8 cellular contexts compared by ENCODE assay signal in genomic region chr6:31666337-31666960, GRCh38. TPM values are rescaled to one million over a fixed set of nuclear protein-coding genes. Genes with fewer than 3 reads are reported as not detected.
DNase-seq lines count a peak whose midpoint lies in the region; ATAC-seq and TF ChIP-seq lines count a peak whose summit lies in the region.

No MANE protein-coding gene starts in this region.

- no peaks in the 10 kb centered on the region for H3K9me3 Mint-ChIP-seq in activated naive CD4-positive, alpha-beta T cell treated with anti-CD3 and anti-CD28 coated beads, Interleukin-2, amount 10 ng/mL, durations not matched to agents 7 days and 5 days

- peak overlapping the region; percentile 100 for H3K4me3 Mint-ChIP-seq in activated naive CD4-positive, alpha-beta T cell treated with anti-CD3 and anti-CD28 coated beads, Interleukin-2, amount 10 ng/mL, durations not matched to agents 7 days and 5 days

- no peak for DNase-seq in activated naive CD4-positive, alpha-beta T cell treated with anti-CD3 and anti-CD28 coated beads, Interleukin-2, amount 10 ng/mL, durations not matched to agents 7 days and 5 days
- no peak for DNase-seq in activated naive CD4-positive, alpha-beta T cell treated with Interleukin-2 at 50 U/mL for 16 hours
- DNase-seq in astrocyte of the cerebellum (ENCODE audit: low read depth) (no peak), lower lobe of right lung (no peak), upper lobe of right lung (no peak), NCI-H1092 (lab: John Stamatoyannopoulos, UW) (no peak)
- no peak for DNase-seq in stimulated activated CD4-positive, alpha-beta T cell treated with anti-CD3 and anti-CD28 coated beads, Interleukin-15, amount 100 ng/mL, for 24 hours

- H3K9me3 ChIP-seq in lower lobe of right lung (no peaks in the 10 kb centered on the region), upper lobe of right lung (no peaks in the 10 kb centered on the region)

- no peaks in the 10 kb centered on the region for H3K27me3 Mint-ChIP-seq in activated naive CD4-positive, alpha-beta T cell treated with anti-CD3 and anti-CD28 coated beads, Interleukin-2, amount 10 ng/mL, durations not matched to agents 7 days and 5 days

- TF ChIP-seq CTCF in astrocyte of the cerebellum (IDR thresholded peaks at IDR 0.05; ENCODE audit: low read depth, low read length, missing control alignments), result no peak
- TF ChIP-seq CTCF in lower lobe of right lung (IDR thresholded peaks at IDR 0.05), result no peak
- TF ChIP-seq CTCF in upper lobe of right lung (IDR thresholded peaks at IDR 0.05), result no peak

- peaks cover 68% of the 10 kb centered on the region for H3K36me3 ChIP-seq in lower lobe of right lung
- peaks cover 63% of the 10 kb centered on the region for H3K36me3 ChIP-seq in upper lobe of right lung

- peaks cover 77% of the 10 kb centered on the region for H3K36me3 Mint-ChIP-seq in activated naive CD4-positive, alpha-beta T cell treated with anti-CD3 and anti-CD28 coated beads, Interleukin-2, amount 10 ng/mL, durations not matched to agents 7 days and 5 days

- peak overlapping the region; percentile 95 for H3K4me3 ChIP-seq in astrocyte of the cerebellum (ENCODE audit: low read depth, low read length)
- peak overlapping the region; percentile 78 for H3K4me3 ChIP-seq in lower lobe of right lung
- H3K4me3 ChIP-seq in upper lobe of right lung, result peak overlapping the region; percentile 63

- ATAC-seq in lower lobe of right lung (no peak), upper lobe of right lung (no peak), GM18498 (IDR thresholded peaks at IDR 0.05; ENCODE audit: unreplicated experiment) (no peak)

- H3K27me3 ChIP-seq in lower lobe of right lung (ENCODE audit: low read depth), result no peaks in the 10 kb centered on the region
- H3K27me3 ChIP-seq in upper lobe of right lung, result no peaks in the 10 kb centered on the region

- intact Hi-C loops in lower lobe of right lung (cut with DNase I) (no loop called here), upper lobe of right lung (cut with DNase I) (no loop called here)

- H3K27ac Mint-ChIP-seq in activated naive CD4-positive, alpha-beta T cell treated with anti-CD3 and anti-CD28 coated beads, Interleukin-2, amount 10 ng/mL, durations not matched to agents 7 days and 5 days, result peak overlapping the region; percentile 98

- H3K4me1 Mint-ChIP-seq in activated naive CD4-positive, alpha-beta T cell treated with anti-CD3 and anti-CD28 coated beads, Interleukin-2, amount 10 ng/mL, durations not matched to agents 7 days and 5 days, result peaks cover 73% of the 10 kb centered on the region

- H3K4me1 ChIP-seq in lower lobe of right lung (peaks cover 46% of the 10 kb centered on the region), upper lobe of right lung (peaks cover 33% of the 10 kb centered on the region)

- H3K27ac ChIP-seq in lower lobe of right lung (peak overlapping the region; percentile 91), upper lobe of right lung (peak overlapping the region; percentile 93)

- in situ Hi-C loops in astrocyte of the cerebellum (cut with HindIII; ENCODE audit: low sequenced_read_pairs), result no loop called here

- CTCF ChIA-PET in activated naive CD4-positive, alpha-beta T cell treated with anti-CD3 and anti-CD28 coated beads, Interleukin-2, amount 10 ng/mL, durations not matched to agents 7 days and 5 days (lab: Charles Lee), result interaction anchor here (0.9 to 1.1 kb wide), 3 partner anchors 72 to 125 kb away, joined by 3 to 4 read pairs (median 3); no protein-coding TSS in a partner anchor

RNA-seq across cellular contexts. Expression of gene CSNK2B, which starts 0.6 kb away (rescaled TPM):
- total RNA-seq in lower lobe of right lung (117 TPM), upper lobe of right lung (114 TPM)

RNA-seq across cellular contexts. Expression of gene GPANK1, which starts 1.7 kb away (rescaled TPM):
- 15.4 TPM for total RNA-seq in lower lobe of right lung
- 13.9 TPM for total RNA-seq in upper lobe of right lung

RNA-seq across cellular contexts. Expression of gene LY6G5B, which starts 3.3 kb away (rescaled TPM):
- 11.0 TPM for total RNA-seq in lower lobe of right lung
- 12.6 TPM for total RNA-seq in upper lobe of right lung

RNA-seq across cellular contexts. Expression of gene C6orf47, which starts 5.9 kb away (rescaled TPM):
- total RNA-seq in lower lobe of right lung (24.7 TPM), upper lobe of right lung (25.6 TPM)

RNA-seq across cellular contexts. Expression of gene APOM, which starts 10.8 kb away (rescaled TPM):
- 1.6 TPM for total RNA-seq in lower lobe of right lung
- total RNA-seq in upper lobe of right lung, result 2.6 TPM
